ENCODE assay signal across 7 cellular contexts in genomic region chr4:80336582-80336981, GRCh38. TPM values are rescaled to one million over a fixed set of nuclear protein-coding genes. Genes with fewer than 3 reads are reported as not detected.
DNase-seq lines count a peak whose midpoint lies in the region; ATAC-seq, FAIRE-seq and TF ChIP-seq lines count a peak whose summit lies in the region.

No MANE protein-coding gene starts in this region.

- no peaks in the 10 kb centered on the region for H3K9me3 Mint-ChIP-seq in astrocyte (ENCODE audit: unreplicated experiment)

- H3K27me3 Mint-ChIP-seq in astrocyte (ENCODE audit: low read depth, unreplicated experiment) = peaks cover 11% of the 10 kb centered on the region

- H3K27me3 ChIP-seq in astrocyte (ENCODE audit: insufficient read depth, low read length) = no peaks in the 10 kb centered on the region
- H3K27me3 ChIP-seq in stomach = peaks cover 0 to 27% (median 14%) of the 10 kb centered on the region in 3 donors

- H3K4me3 Mint-ChIP-seq in astrocyte (ENCODE audit: unreplicated experiment) = peak overlapping the region; percentile 93

- H3K9ac ChIP-seq in astrocyte (ENCODE audit: low read length) = no peak overlapping the region

- H3K79me2 ChIP-seq in astrocyte (ENCODE audit: insufficient read depth, low read length) = no peaks in the 10 kb centered on the region

- H3K27ac Mint-ChIP-seq in astrocyte (ENCODE audit: unreplicated experiment) = no peak overlapping the region

- peak; percentile 45 for DNase-seq in EH (ENCODE audit: low read depth)
- no peak for DNase-seq in LNCaP clone FGC (ENCODE audit: low read depth)
- DNase-seq in astrocyte (ENCODE audit: low read depth) = peak; percentile 33
- DNase-seq in iPS-NIHi7 (ENCODE audit: extremely low spot score) = peak; percentile 64
- no peak for DNase-seq in stomach
- no peak for DNase-seq in central memory CD4-positive, alpha-beta T cell

- no peak for TF ChIP-seq POLR2A in stomach (IDR thresholded peaks at IDR 0.05)

- no peak for FAIRE-seq in astrocyte (lab: Jason Lieb, UNC)

- H3K4me1 Mint-ChIP-seq in astrocyte (ENCODE audit: low read depth, unreplicated experiment) = no peaks in the 10 kb centered on the region

- H3K36me3 Mint-ChIP-seq in astrocyte (ENCODE audit: low read depth, unreplicated experiment) = no peaks in the 10 kb centered on the region

- 10 to 31% (median 16%) methylated on average over 7 to 10 of the region's 10 CpGs for WGBS in stomach, 5 donors

- no peak for TF ChIP-seq EP300 in stomach (IDR thresholded peaks at IDR 0.05)

- H3K4me2 ChIP-seq in astrocyte (ENCODE audit: low read length) = peak overlapping the region; percentile 93

- H3K9me3 ChIP-seq in astrocyte (ENCODE audit: insufficient read depth, low read depth, low read length) (no peaks in the 10 kb centered on the region), stomach (peaks cover 0 to 12% (median under 1%) of the 10 kb centered on the region in 4 donors)

- H2AFZ ChIP-seq in astrocyte (ENCODE audit: low read depth, low read length) = no peak overlapping the region

- intact Hi-C loops in stomach (cut with DNase I; ENCODE audit: low total_unique reads) = no loop called here

- H3K27ac ChIP-seq in astrocyte (ENCODE audit: low read depth, low read length) = no peak overlapping the region
- no peak overlapping the region for H3K27ac ChIP-seq in stomach

- no peaks in the 10 kb centered on the region for H4K20me1 ChIP-seq in astrocyte (ENCODE audit: insufficient read depth, low read length)

- H3K4me3 ChIP-seq in LNCaP clone FGC (ENCODE audit: low read depth, low read length) = no peak overlapping the region
- peak overlapping the region; percentile 83 for H3K4me3 ChIP-seq in astrocyte (ENCODE audit: insufficient read depth, low read depth, low read length)
- H3K4me3 ChIP-seq in stomach = peak overlapping the region in 3 of 4 donors; percentile 50 to 68 (median 64)

- TF ChIP-seq CTCF in LNCaP clone FGC (IDR thresholded peaks at IDR 0.05; ENCODE audit: control insufficient read depth, extremely low read depth, insufficient read depth) (peak; percentile 34), astrocyte (IDR thresholded peaks at IDR 0.05; ENCODE audit: insufficient read depth, low read depth, low read length) (peak; percentile 41), stomach (IDR thresholded peaks at IDR 0.05) (no peak)

- ATAC-seq in GM19035 (IDR thresholded peaks at IDR 0.05; ENCODE audit: unreplicated experiment) = no peak

- peaks cover 6% of the 10 kb centered on the region for H3K4me1 ChIP-seq in astrocyte (ENCODE audit: insufficient read depth, low read length)
- peaks cover 6 to 19% (median 17%) of the 10 kb centered on the region in 4 donors for H3K4me1 ChIP-seq in stomach

- H3K36me3 ChIP-seq in astrocyte (ENCODE audit: insufficient read depth, low read length) (no peaks in the 10 kb centered on the region), stomach (no peaks in the 10 kb centered on the region)

RNA-seq across cellular contexts. Expression of gene CFAP299, which starts 1.1 kb away (rescaled TPM):
- not detected in 2 replicates for total RNA-seq in astrocyte
- under 1 TPM in 1 of 5 donors, not detected in 4; 0.73 TPM for total RNA-seq in stomach
- not detected for polyA plus RNA-seq in stomach

Comparison
In these comparisons a context has a peak if more than half of its experiments do, and no peak if none do; other contexts are left out.
1. DNase-seq: peak in EH (single experiment), astrocyte (single experiment) and iPS-NIHi7 (single experiment); none in LNCaP clone FGC (single experiment), stomach (single experiment) and central memory CD4-positive, alpha-beta T cell (single experiment).
2. CTCF ChIP-seq: peak in LNCaP clone FGC (single experiment) and astrocyte (single experiment); none in stomach (0 of 7).